In genomic region chr9:77851862-77852602, GRCh38 we compare ENCODE assay signal across 15 cellular contexts.
DNase-seq lines count a peak whose midpoint lies in the region; TF ChIP-seq lines count a peak whose summit lies in the region.
"Had no signal": no experiment of that assay in that cellular context is flagged by ENCODE, and none has a peak within 500 bp of the region (broad histone marks: within the 10 kb centered on the region; RNA-seq: fewer than 3 reads in every experiment).

No MANE protein-coding gene starts in this region.

- H3K36me3 ChIP-seq in esophagus squamous epithelium (no peaks in the 10 kb centered on the region), tibial nerve (no peaks in the 10 kb centered on the region), ovary (no peaks in the 10 kb centered on the region)
- H3K36me3 ChIP-seq: SJSA1 had no signal

- TF ChIP-seq POLR2A in esophagus squamous epithelium (IDR thresholded peaks at IDR 0.05) = no peak
- no peak for TF ChIP-seq POLR2A in tibial nerve (IDR thresholded peaks at IDR 0.05)
- no peak for TF ChIP-seq POLR2A in ovary (IDR thresholded peaks at IDR 0.05)

- intact Hi-C loops in esophagus squamous epithelium (cut with DNase I) = no loop called here
- intact Hi-C loops in ovary (cut with DNase I) = no loop called here

- TF ChIP-seq EP300 in tibial nerve (IDR thresholded peaks at IDR 0.05) = peak in 1 of 2 donors; percentile 65
- TF ChIP-seq EP300 in ovary (IDR thresholded peaks at IDR 0.05) = no peak

- 25 to 52% methylated on average over 3 of the region's 3 CpGs for WGBS in esophagus squamous epithelium, 2 donors
- 60 to 62% methylated on average over 3 of the region's 3 CpGs for WGBS in tibial nerve, 2 donors
- 78 to 84% (median 82%) methylated on average over 3 of the region's 3 CpGs for WGBS in ovary, 3 donors

- peak overlapping the region in 3 of 4 donors; percentile 16 to 80 (median 45) for H3K27ac ChIP-seq in esophagus squamous epithelium
- H3K27ac ChIP-seq in tibial nerve = peak overlapping the region in 2 of 4 donors; percentile 52 to 89
- no peak overlapping the region for H3K27ac ChIP-seq in ovary
- H3K27ac ChIP-seq: C4-2B, hepatocyte, SJSA1 had no signal

- DNase-seq in DMS79 treated with DMSO at 0.1 percent for 48 hours (lab: John Stamatoyannopoulos, UW) = peak; percentile 70
- DNase-seq in MV-4-11 (lab: John Stamatoyannopoulos, UW) = peak; percentile 57
- no peak for DNase-seq in esophagus squamous epithelium (lab: John Stamatoyannopoulos, UW)
- DNase-seq in pons (ENCODE audit: low spot score) = peak; percentile 52
- no peak for DNase-seq in tibial nerve (ENCODE audit: low spot score in 2 of 2)
- no peak for DNase-seq in ovary
- DNase-seq in dedifferentiated amniotic fluid mesenchymal stem cell (ENCODE audit: extremely low spot score) = no peak
- DNase-seq: activated CD4-positive, alpha-beta T cell treated with anti-CD3 and anti-CD28 coated beads, Interleukin-2, amount 50 U/mL, for 1 hour; kidney; NCI-H1048; NCI-H226; posterior cingulate gyrus had no signal

- H3K27me3 ChIP-seq in esophagus squamous epithelium (no peaks in the 10 kb centered on the region), tibial nerve (no peaks in the 10 kb centered on the region), ovary (no peaks in the 10 kb centered on the region)
- H3K27me3 ChIP-seq: hepatocyte, SJSA1 had no signal

- no peak for TF ChIP-seq CTCF in esophagus squamous epithelium (IDR thresholded peaks at IDR 0.05)
- no peak for TF ChIP-seq CTCF in tibial nerve (IDR thresholded peaks at IDR 0.05)
- TF ChIP-seq CTCF in ovary (IDR thresholded peaks at IDR 0.05) = no peak

- H3K9me3 ChIP-seq in esophagus squamous epithelium (no peaks in the 10 kb centered on the region), tibial nerve (no peaks in the 10 kb centered on the region), ovary (no peaks in the 10 kb centered on the region)
- H3K9me3 ChIP-seq: SJSA1 had no signal

- H3K4me3 ChIP-seq in esophagus squamous epithelium (no peak overlapping the region), tibial nerve (no peak overlapping the region), ovary (no peak overlapping the region)
- H3K4me3 ChIP-seq: hepatocyte, SJSA1 had no signal

- H3K4me1 ChIP-seq in esophagus squamous epithelium = peaks cover 7 to 56% (median 27%) of the 10 kb centered on the region in 3 donors
- peaks cover 0 to 71% (median 23%) of the 10 kb centered on the region in 4 donors for H3K4me1 ChIP-seq in tibial nerve
- H3K4me1 ChIP-seq in ovary (ENCODE audit: insufficient read depth) = peaks cover 9% of the 10 kb centered on the region

Comparison
In these comparisons a context has a peak if more than half of its experiments do, and no peak if none do; other contexts are left out.
1. DNase-seq: peak in DMS79 treated with DMSO at 0.1 percent for 48 hours (single experiment), MV-4-11 (single experiment) and pons (single experiment); none in esophagus squamous epithelium (single experiment), tibial nerve (0 of 2), ovary (0 of 5) and dedifferentiated amniotic fluid mesenchymal stem cell (single experiment).
2. H3K27ac ChIP-seq: peak in esophagus squamous epithelium (3 of 4); none in ovary (0 of 2).